21 cellular contexts compared by ENCODE assay signal in the genomic region with DNA sequence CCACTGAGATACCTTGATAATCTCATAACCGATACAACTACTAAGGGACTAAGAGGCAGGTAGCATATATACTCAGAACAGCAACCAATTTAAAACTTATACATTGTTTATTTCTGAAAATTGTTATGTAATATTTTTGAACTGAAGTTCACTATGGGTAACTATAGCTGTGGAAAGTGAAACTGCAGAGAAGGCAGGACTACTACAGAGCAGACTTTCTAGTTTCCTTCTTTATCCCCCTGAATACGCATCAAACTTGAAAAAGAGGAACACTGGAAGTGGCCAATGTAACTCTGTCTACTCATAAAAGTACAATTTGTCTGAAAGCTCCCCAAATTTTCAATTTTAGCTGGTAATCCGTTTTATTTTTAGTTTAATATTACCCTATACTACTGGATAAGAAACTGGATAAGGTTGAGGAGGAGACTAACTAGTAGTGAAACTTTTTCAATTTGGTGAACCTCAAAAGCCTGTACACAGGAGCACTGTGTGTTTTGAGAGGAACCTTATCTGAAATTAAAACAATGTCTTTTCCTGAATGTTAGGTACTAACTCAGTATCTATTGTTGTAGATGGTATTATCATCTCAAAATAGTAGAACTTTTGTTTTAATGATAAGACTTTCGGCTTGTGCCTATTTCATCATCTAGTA.
"Had no signal": no experiment of that assay in that cellular context is flagged by ENCODE, and none has a peak within 500 bp of the region (broad histone marks: within the 10 kb centered on the region; RNA-seq: fewer than 3 reads in every experiment).

No MANE protein-coding gene starts in this region.

- H2AFZ ChIP-seq: neural progenitor cell, parathyroid adenoma had no signal

- H3K27me3 ChIP-seq: dorsolateral prefrontal cortex, neural progenitor cell, stomach, testis, tibial artery had no signal

- ATAC-seq: mucosa of descending colon; sciatic nerve; stimulated activated effector memory CD8-positive, alpha-beta T cell treated with anti-CD3 and anti-CD28 coated beads, Interleukin-12 subunit alpha, Interleukin-12 subunit beta, amount 100 ng/mL, for 72 hours had no signal

- DNase-seq: dorsolateral prefrontal cortex; effector CD4-positive, alpha-beta T cell; mucosa of descending colon; naive B cell; stimulated activated CD4-positive, alpha-beta T cell treated with anti-CD3 and anti-CD28 coated beads, Interleukin-12 subunit alpha, Interleukin-12 subunit beta, amount 100 ng/mL, for 4 hours; stimulated activated CD4-positive, alpha-beta T cell treated with anti-CD3 and anti-CD28 coated beads, Interleukin-2, amount 100 ng/mL, for 24 hours; stimulated activated CD4-positive, alpha-beta T cell treated with anti-CD3 and anti-CD28 coated beads, Interleukin-4, amount 100 ng/mL, for 24 hours; stimulated activated naive CD4-positive, alpha-beta T cell treated with Interleukin-2 at 50 U/mL for 16 hours; stomach; testis; tibial artery had no signal

- H3K4me1 ChIP-seq: neural progenitor cell, parathyroid adenoma, stomach, testis, tibial artery had no signal

- H3K27ac ChIP-seq: dorsolateral prefrontal cortex, neural progenitor cell, parathyroid adenoma, stomach, testis, tibial artery had no signal

- H3K4me2 ChIP-seq: neural progenitor cell, smooth muscle cell had no signal

- H3K79me2 ChIP-seq: parathyroid adenoma had no signal

- H3K9ac ChIP-seq: neural progenitor cell, parathyroid adenoma had no signal

- H3K36me3 ChIP-seq: neural progenitor cell, stomach, tibial artery had no signal

- H3K4me3 ChIP-seq: dorsolateral prefrontal cortex, lung, mucosa of descending colon, neural progenitor cell, smooth muscle cell, stomach, testis, tibial artery had no signal

- FAIRE-seq: colon, frontal cortex, keratinocyte, urothelium cell line had no signal

- H3K9me3 ChIP-seq: mucosa of descending colon, testis, tibial artery had no signal
